Comparison of ENCODE assay signal across 20 cellular contexts in genomic region chr2:233814063-233814435, GRCh38.
DNase-seq lines count a peak whose midpoint lies in the region; ATAC-seq and TF ChIP-seq lines count a peak whose summit lies in the region.
"Had no signal": no experiment of that assay in that cellular context is flagged by ENCODE, and none has a peak within 500 bp of the region (broad histone marks: within the 10 kb centered on the region; RNA-seq: fewer than 3 reads in every experiment).

No MANE protein-coding gene starts in this region.

- no peaks in the 10 kb centered on the region for H3K9me3 Mint-ChIP-seq in effector memory CD8-positive, alpha-beta T cell
- peaks cover 0 to 2% of the 10 kb centered on the region in 2 donors for H3K9me3 Mint-ChIP-seq in stimulated activated naive B cell treated with anti-CD40 and anti-IgM and Interleukin-4, amounts not matched to agents 10 μg/mL and 1 μg/mL and 100 μg/mL, for 72 hours
- H3K9me3 Mint-ChIP-seq: CD8-positive, alpha-beta T cell; natural killer cell treated with Interleukin-12 subunit alpha and Interleukin-12 subunit beta and Interleukin-15 and Interleukin-18, amount 100 ng/mL, for 72 hours; T-cell had no signal

- peak; percentile 64 for ATAC-seq in SK-N-SH treated with all-trans-retinoic acid at 6 μM for 48 hours
- ATAC-seq in effector memory CD8-positive, alpha-beta T cell (replicated peaks): no peak
- no peak for ATAC-seq in stimulated activated naive B cell treated with anti-CD40 and anti-IgM and Interleukin-4, amounts not matched to agents 10 μg/mL and 1 μg/mL and 100 μg/mL, for 72 hours (replicated peaks)
- ATAC-seq: CD8-positive, alpha-beta T cell; left ventricle myocardium superior; natural killer cell treated with Interleukin-12 subunit alpha and Interleukin-12 subunit beta and Interleukin-15 and Interleukin-18, amount 100 ng/mL, for 72 hours; PC-3; right cardiac atrium; T-cell had no signal

- H3K4me1 Mint-ChIP-seq in effector memory CD8-positive, alpha-beta T cell (ENCODE audit: low read depth in 2 of 2): peaks cover 3 to 4% of the 10 kb centered on the region in 2 donors
- no peaks in the 10 kb centered on the region for H3K4me1 Mint-ChIP-seq in stimulated activated naive B cell treated with anti-CD40 and anti-IgM and Interleukin-4, amounts not matched to agents 10 μg/mL and 1 μg/mL and 100 μg/mL, for 72 hours

- no peaks in the 10 kb centered on the region for H3K36me3 Mint-ChIP-seq in effector memory CD8-positive, alpha-beta T cell (ENCODE audit: insufficient read depth)
- no peaks in the 10 kb centered on the region for H3K36me3 Mint-ChIP-seq in stimulated activated naive B cell treated with anti-CD40 and anti-IgM and Interleukin-4, amounts not matched to agents 10 μg/mL and 1 μg/mL and 100 μg/mL, for 72 hours
- H3K36me3 Mint-ChIP-seq: CD8-positive, alpha-beta T cell; natural killer cell treated with Interleukin-12 subunit alpha and Interleukin-12 subunit beta and Interleukin-15 and Interleukin-18, amount 100 ng/mL, for 72 hours; T-cell had no signal

- peaks cover 57 to 82% of the 10 kb centered on the region in 2 donors for H3K27me3 Mint-ChIP-seq in effector memory CD8-positive, alpha-beta T cell
- H3K27me3 Mint-ChIP-seq in stimulated activated naive B cell treated with anti-CD40 and anti-IgM and Interleukin-4, amounts not matched to agents 10 μg/mL and 1 μg/mL and 100 μg/mL, for 72 hours: peaks cover 22 to 39% of the 10 kb centered on the region in 2 donors

- no peak overlapping the region for H3K27ac Mint-ChIP-seq in effector memory CD8-positive, alpha-beta T cell
- H3K27ac Mint-ChIP-seq in stimulated activated naive B cell treated with anti-CD40 and anti-IgM and Interleukin-4, amounts not matched to agents 10 μg/mL and 1 μg/mL and 100 μg/mL, for 72 hours: no peak overlapping the region
- H3K27ac Mint-ChIP-seq: CD8-positive, alpha-beta T cell; natural killer cell treated with Interleukin-12 subunit alpha and Interleukin-12 subunit beta and Interleukin-15 and Interleukin-18, amount 100 ng/mL, for 72 hours; T-cell had no signal

- H3K4me3 Mint-ChIP-seq in effector memory CD8-positive, alpha-beta T cell: no peak overlapping the region
- no peak overlapping the region for H3K4me3 Mint-ChIP-seq in stimulated activated naive B cell treated with anti-CD40 and anti-IgM and Interleukin-4, amounts not matched to agents 10 μg/mL and 1 μg/mL and 100 μg/mL, for 72 hours
- H3K4me3 Mint-ChIP-seq: CD8-positive, alpha-beta T cell; natural killer cell treated with Interleukin-12 subunit alpha and Interleukin-12 subunit beta and Interleukin-15 and Interleukin-18, amount 100 ng/mL, for 72 hours; T-cell had no signal

- DNase-seq in DMS53 (lab: John Stamatoyannopoulos, UW): peak; percentile 25
- DNase-seq in DMS53 treated with DMSO at 0.1 percent for 48 hours (lab: John Stamatoyannopoulos, UW; ENCODE audit: unreplicated experiment): no peak
- peak; percentile 8 for DNase-seq in ELF-1 (ENCODE audit: low read depth, low spot score)
- peak; percentile 72 for DNase-seq in iPS-NIHi7 (ENCODE audit: extremely low spot score)
- DNase-seq in effector memory CD8-positive, alpha-beta T cell: no peak
- no peak for DNase-seq in stimulated activated naive B cell treated with anti-CD40 and anti-IgM and Interleukin-4, amounts not matched to agents 10 μg/mL and 1 μg/mL and 100 μg/mL, for 72 hours
- DNase-seq in NCI-H2227 (lab: John Stamatoyannopoulos, UW; ENCODE audit: unreplicated experiment): no peak
- DNase-seq: activated T-cell treated with anti-CD3 and anti-CD28 coated beads, Interleukin-2, amount 50 U/mL, for 1 hour; amygdala; CD8-positive, alpha-beta T cell; GF-D8; left ventricle myocardium superior; MV-4-11; NCI-H446; PC-3; stimulated activated CD4-positive, alpha-beta T cell treated with anti-CD3 and anti-CD28 coated beads, Interleukin-2, amount 100 ng/mL, for 48 hours had no signal

TF ChIP-seq in SK-N-SH treated with all-trans-retinoic acid at 6 μM for 48 hours, 23 proteins besides CTCF, POLR2A, EP300 and RAD21:
- TF ChIP-seq, protein P1, sequence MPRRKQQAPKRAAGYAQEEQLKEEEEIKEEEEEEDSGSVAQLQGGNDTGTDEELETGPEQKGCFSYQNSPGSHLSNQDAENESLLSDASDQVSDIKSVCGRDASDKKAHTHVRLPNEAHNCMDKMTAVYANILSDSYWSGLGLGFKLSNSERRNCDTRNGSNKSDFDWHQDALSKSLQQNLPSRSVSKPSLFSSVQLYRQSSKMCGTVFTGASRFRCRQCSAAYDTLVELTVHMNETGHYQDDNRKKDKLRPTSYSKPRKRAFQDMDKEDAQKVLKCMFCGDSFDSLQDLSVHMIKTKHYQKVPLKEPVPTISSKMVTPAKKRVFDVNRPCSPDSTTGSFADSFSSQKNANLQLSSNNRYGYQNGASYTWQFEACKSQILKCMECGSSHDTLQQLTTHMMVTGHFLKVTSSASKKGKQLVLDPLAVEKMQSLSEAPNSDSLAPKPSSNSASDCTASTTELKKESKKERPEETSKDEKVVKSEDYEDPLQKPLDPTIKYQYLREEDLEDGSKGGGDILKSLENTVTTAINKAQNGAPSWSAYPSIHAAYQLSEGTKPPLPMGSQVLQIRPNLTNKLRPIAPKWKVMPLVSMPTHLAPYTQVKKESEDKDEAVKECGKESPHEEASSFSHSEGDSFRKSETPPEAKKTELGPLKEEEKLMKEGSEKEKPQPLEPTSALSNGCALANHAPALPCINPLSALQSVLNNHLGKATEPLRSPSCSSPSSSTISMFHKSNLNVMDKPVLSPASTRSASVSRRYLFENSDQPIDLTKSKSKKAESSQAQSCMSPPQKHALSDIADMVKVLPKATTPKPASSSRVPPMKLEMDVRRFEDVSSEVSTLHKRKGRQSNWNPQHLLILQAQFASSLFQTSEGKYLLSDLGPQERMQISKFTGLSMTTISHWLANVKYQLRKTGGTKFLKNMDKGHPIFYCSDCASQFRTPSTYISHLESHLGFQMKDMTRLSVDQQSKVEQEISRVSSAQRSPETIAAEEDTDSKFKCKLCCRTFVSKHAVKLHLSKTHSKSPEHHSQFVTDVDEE (CRISPR knock-in tag; IDR thresholded peaks at IDR 0.05): no peak
- TF ChIP-seq ZC3H10 (CRISPR knock-in tag; IDR thresholded peaks at IDR 0.05) (no peak), POU6F1 (CRISPR knock-in tag; IDR thresholded peaks at IDR 0.05; ENCODE audit: borderline replicate concordance, low read depth) (no peak), GLIS3 (CRISPR knock-in tag; IDR thresholded peaks at IDR 0.05) (no peak)

Comparison
In these comparisons a context has a peak if more than half of its experiments do, and no peak if none do; other contexts are left out.
1. DNase-seq: peak in DMS53 (single experiment), ELF-1 (single experiment) and iPS-NIHi7 (single experiment); none in DMS53 treated with DMSO at 0.1 percent for 48 hours (single experiment), effector memory CD8-positive, alpha-beta T cell (0 of 3), stimulated activated naive B cell treated with anti-CD40 and anti-IgM and Interleukin-4, amounts not matched to agents 10 μg/mL and 1 μg/mL and 100 μg/mL, for 72 hours (single experiment) and NCI-H2227 (single experiment).